In the genomic region with DNA sequence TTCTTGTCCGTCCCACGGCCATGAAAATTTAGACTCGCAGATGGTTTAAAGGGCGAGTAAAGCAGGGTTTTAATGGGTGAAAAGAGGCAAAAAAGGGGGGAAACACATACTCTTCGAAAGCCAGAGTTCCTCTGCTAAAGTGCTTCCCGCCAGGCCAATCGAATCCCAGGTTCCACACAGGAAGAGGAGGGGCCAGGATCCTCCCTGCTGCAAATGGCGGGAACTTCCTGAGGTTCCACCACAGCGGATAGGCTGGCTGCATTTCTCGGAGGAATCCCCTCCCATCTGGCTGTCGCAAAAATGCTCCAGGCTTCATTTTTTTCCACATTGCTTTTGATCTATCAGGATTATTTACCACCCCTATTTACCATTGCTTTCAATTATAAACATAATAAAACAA, we compare ENCODE assay signal across 20 cellular contexts.
DNase-seq lines count a peak whose midpoint lies in the region; FAIRE-seq and TF ChIP-seq lines count a peak whose summit lies in the region.
"Had no signal": no experiment of that assay in that cellular context is flagged by ENCODE, and none has a peak within 500 bp of the region (broad histone marks: within the 10 kb centered on the region; RNA-seq: fewer than 3 reads in every experiment).

No MANE protein-coding gene starts in this region.

- no peak overlapping the region for H3T11ph ChIP-seq in H9 (ENCODE audit: low read length)

- H3K4me3 ChIP-seq in osteoblast (ENCODE audit: insufficient read depth, low read length): no peak overlapping the region
- H3K4me3 ChIP-seq in endodermal cell (ENCODE audit: low read length): no peak overlapping the region
- H3K4me3 ChIP-seq: HAP-1 had no signal

- H3K4me3 Mint-ChIP-seq in H9 (no peak overlapping the region), endodermal cell (no peak overlapping the region)
- H3K4me3 Mint-ChIP-seq: T-helper 1 cell treated with Interleukin-12 subunit alpha and Interleukin-12 subunit beta and Interleukin-4 antibody, amounts not matched to agents 30 μg/mL and 1 μg/mL, for 36 hours had no signal

- H3K27ac ChIP-seq in H9 (ENCODE audit: insufficient read length, low read depth, low read length) (no peak overlapping the region), osteoblast (ENCODE audit: low read depth, low read length) (no peak overlapping the region), endodermal cell (ENCODE audit: low read depth, low read length) (no peak overlapping the region)
- H3K27ac ChIP-seq: C4-2B, RWPE1 had no signal

- H3K56ac ChIP-seq in H9 (ENCODE audit: insufficient read length, low read depth, low read length): no peak overlapping the region

- H2BK120ac ChIP-seq in H9 (ENCODE audit: low read depth, low read length, poor library complexity, severe bottlenecking): no peak overlapping the region

- H3K23me2 ChIP-seq in H9 (ENCODE audit: insufficient read length, low read depth, low read length, poor library complexity, severe bottlenecking): no peaks in the 10 kb centered on the region

- H3K9me3 ChIP-seq in H9 (ENCODE audit: control insufficient read depth, low read depth, low read length) (no peaks in the 10 kb centered on the region), osteoblast (ENCODE audit: low read depth, low read length) (no peaks in the 10 kb centered on the region), endodermal cell (ENCODE audit: control insufficient read depth, low read length) (peaks cover 31% of the 10 kb centered on the region)
- H3K9me3 ChIP-seq: HAP-1 had no signal

- H3K4me2 ChIP-seq in H9 (ENCODE audit: insufficient read depth, insufficient read length, low read length) (no peak overlapping the region), osteoblast (ENCODE audit: insufficient read depth, low read length) (no peak overlapping the region)

- no peaks in the 10 kb centered on the region for H3K27me3 Mint-ChIP-seq in H9 (ENCODE audit: low read depth)
- H3K27me3 Mint-ChIP-seq in endodermal cell (ENCODE audit: insufficient read depth): no peaks in the 10 kb centered on the region

- no peaks in the 10 kb centered on the region for H3K9me3 Mint-ChIP-seq in H9
- H3K9me3 Mint-ChIP-seq in endodermal cell: no peaks in the 10 kb centered on the region

- H3K36me3 Mint-ChIP-seq in H9 (ENCODE audit: insufficient read depth in 1 of 3, low read depth in 3 of 3) (peaks cover 0 to 6% (median 0%) of the 10 kb centered on the region in 3 experiments; a peak in 1 of 7 replicates), endodermal cell (ENCODE audit: low read depth) (no peaks in the 10 kb centered on the region)

- H3K4me1 ChIP-seq in H9 (ENCODE audit: insufficient read depth, low read length) (no peaks in the 10 kb centered on the region), osteoblast (ENCODE audit: insufficient read depth, low read length) (no peaks in the 10 kb centered on the region), endodermal cell (ENCODE audit: control insufficient read depth, insufficient read depth, low read length) (no peaks in the 10 kb centered on the region)
- H3K4me1 ChIP-seq: HAP-1 had no signal

- no peak for FAIRE-seq in urothelium cell line (lab: Jason Lieb, UNC)
- FAIRE-seq: G401.6 had no signal

- DNase-seq in H9 (no peak), NCI-H2081 (lab: John Stamatoyannopoulos, UW) (peak; percentile 86 to 92), RPMI7951 (ENCODE audit: low read depth) (peak; percentile 56), osteoblast (ENCODE audit: insufficient read length, low spot score, missing footprints) (peak; percentile 25), endodermal cell (no peak), urothelium cell line (ENCODE audit: low spot score) (no peak)
- no peak for DNase-seq in activated CD8-positive, alpha-beta memory T cell treated with anti-CD3 and anti-CD28 coated beads, Interleukin-2, amount 50 U/mL, for 4 hours
- DNase-seq: AML-193; DMS 273 treated with DMSO at 0.1 percent for 48 hours; KG1; NCI-H2107; NCI-H510A; NK-92 treated with Interleukin-12 subunit alpha and Interleukin-12 subunit beta, amount 100 ng/mL, for 24 hours; OCI-M1; SIG-M5 had no signal

- H2BK12ac ChIP-seq in H9 (ENCODE audit: insufficient read length, low read depth, low read length): no peak overlapping the region

- H3K27ac Mint-ChIP-seq in H9: no peak overlapping the region
- H3K27ac Mint-ChIP-seq in endodermal cell: no peak overlapping the region
- H3K27ac Mint-ChIP-seq: T-helper 1 cell treated with Interleukin-12 subunit alpha and Interleukin-12 subunit beta and Interleukin-4 antibody, amounts not matched to agents 30 μg/mL and 1 μg/mL, for 36 hours had no signal

- peak overlapping the region; percentile 77 for H4K8ac ChIP-seq in H9 (replicated peaks; ENCODE audit: insufficient read length, low read depth, low read length)

- H2BK5ac ChIP-seq in H9 (ENCODE audit: insufficient read length, low read length): no peak overlapping the region

- H3K4me1 Mint-ChIP-seq in H9: 0 out of 4 replicates have a peak, but pooled peaks cover 0 to 4% of the 10 kb centered on the region in 2 experiments
- H3K4me1 Mint-ChIP-seq in endodermal cell: no peaks in the 10 kb centered on the region

- no peaks in the 10 kb centered on the region for H4K20me1 ChIP-seq in H9 (ENCODE audit: control insufficient read depth, insufficient read depth, insufficient read length)
- H4K20me1 ChIP-seq in osteoblast (ENCODE audit: insufficient read depth, low read length): no peaks in the 10 kb centered on the region

- H3K79me1 ChIP-seq in H9 (ENCODE audit: insufficient read depth, low read depth, low read length, poor library complexity, severe bottlenecking): no peaks in the 10 kb centered on the region

- no peak overlapping the region for H4K5ac ChIP-seq in H9 (ENCODE audit: insufficient read length, low read depth, low read length)

- H2BK15ac ChIP-seq in H9 (ENCODE audit: low read depth, low read length): no peak overlapping the region

- H3K18ac ChIP-seq in H9 (ENCODE audit: insufficient read length, low read depth, low read length): no peak overlapping the region

- no peak overlapping the region for H3K14ac ChIP-seq in H9 (ENCODE audit: insufficient read depth, low read length)

- no peak overlapping the region for H2AK5ac ChIP-seq in H9 (ENCODE audit: insufficient read length, low read length)

- no CpG with 5 or more reads among the region's 11 CpGs for whole genome bisulfite sequencing in H9 (ENCODE audit: extremely low coverage, insufficient read length, low lambda C conversion rate)
- 82 to 87% methylated on average over 11 of the region's 11 CpGs for WGBS in endodermal cell (ENCODE audit: insufficient coverage in 1 of 2, insufficient read length in 1 of 2), 2 experiments

- no peaks in the 10 kb centered on the region for H3K36me3 ChIP-seq in osteoblast (ENCODE audit: insufficient read depth, low read length)
- H3K36me3 ChIP-seq in endodermal cell (ENCODE audit: control insufficient read depth, insufficient read depth, low read length): no peaks in the 10 kb centered on the region
- H3K36me3 ChIP-seq: HAP-1 had no signal

- no peak overlapping the region for H2AFZ ChIP-seq in H9 (ENCODE audit: low read length)
- H2AFZ ChIP-seq in osteoblast (ENCODE audit: low read length): no peak overlapping the region

- no peak overlapping the region for H3K23ac ChIP-seq in H9 (ENCODE audit: insufficient read length, low read depth, low read length)

- H4K91ac ChIP-seq in H9 (ENCODE audit: insufficient read length, low read depth, low read length): no peak overlapping the region

- TF ChIP-seq CTCF in H9 (conservative IDR thresholded peaks at IDR 0.05) (no peak), osteoblast (IDR thresholded peaks at IDR 0.05; ENCODE audit: extremely low read depth, low read depth, low read length) (no peak), endodermal cell (conservative IDR thresholded peaks at IDR 0.05) (no peak)

- H3K9ac ChIP-seq in H9 (ENCODE audit: extremely low read depth, insufficient read length, low read length): no peak overlapping the region
- no peak overlapping the region for H3K9ac ChIP-seq in endodermal cell (ENCODE audit: extremely low read depth, low read length, poor library complexity, severe bottlenecking)

- H3K27me3 ChIP-seq in H9 (ENCODE audit: insufficient read depth, low read length): no peaks in the 10 kb centered on the region
- no peaks in the 10 kb centered on the region for H3K27me3 ChIP-seq in osteoblast (ENCODE audit: insufficient read depth, low read length)
- no peaks in the 10 kb centered on the region for H3K27me3 ChIP-seq in endodermal cell (ENCODE audit: control insufficient read depth, insufficient read depth, low read length, poor library complexity, severe bottlenecking)

- H3K79me2 ChIP-seq in H9 (ENCODE audit: insufficient read depth, low read length) (no peaks in the 10 kb centered on the region), osteoblast (ENCODE audit: insufficient read depth, low read length) (no peaks in the 10 kb centered on the region)

- H2BK20ac ChIP-seq in H9 (ENCODE audit: low read depth, low read length, poor library complexity, severe bottlenecking): no peak overlapping the region

- no peak overlapping the region for H3K4ac ChIP-seq in H9 (ENCODE audit: low read depth, low read length)

Comparison
In these comparisons a context has a peak if more than half of its experiments do, and no peak if none do; other contexts are left out.
1. DNase-seq: peak in NCI-H2081 (2 of 2), RPMI7951 (single experiment) and osteoblast (single experiment); none in H9 (single experiment), activated CD8-positive, alpha-beta memory T cell treated with anti-CD3 and anti-CD28 coated beads, Interleukin-2, amount 50 U/mL, for 4 hours (single experiment), endodermal cell (single experiment) and urothelium cell line (single experiment).